16 cellular contexts compared by ENCODE assay signal in the genomic region with DNA sequence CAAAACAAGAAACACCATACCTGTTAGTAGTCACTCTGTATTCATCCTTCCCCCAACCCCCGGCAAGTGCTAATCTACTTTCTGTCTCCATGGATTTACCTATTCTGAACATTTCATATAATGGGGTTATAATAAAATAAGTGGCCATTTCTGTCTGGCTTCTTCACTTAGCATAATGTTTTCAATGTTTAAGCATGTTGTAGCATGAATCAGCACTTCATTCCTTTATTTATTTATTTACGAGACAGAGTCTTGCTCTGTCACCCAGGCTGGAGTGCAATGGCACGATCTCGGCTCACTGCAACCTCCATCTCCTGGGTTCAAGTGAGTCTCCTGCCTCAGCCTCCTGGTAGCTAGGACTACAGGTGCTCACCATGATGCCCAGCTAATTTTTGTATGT.
DNase-seq lines count a peak whose midpoint lies in the region; ATAC-seq, FAIRE-seq and TF ChIP-seq lines count a peak whose summit lies in the region.
"Had no signal": no experiment of that assay in that cellular context is flagged by ENCODE, and none has a peak within 500 bp of the region (broad histone marks: within the 10 kb centered on the region; RNA-seq: fewer than 3 reads in every experiment).

No MANE protein-coding gene starts in this region.

- TF ChIP-seq POLR2A in IMR-90 (IDR thresholded peaks at IDR 0.05; ENCODE audit: low read depth, low read length) = no peak
- TF ChIP-seq POLR2A in endothelial cell of umbilical vein (IDR thresholded peaks at IDR 0.05; ENCODE audit: low read depth, low read length) = no peak

- H3K18ac ChIP-seq in IMR-90 (ENCODE audit: low read depth, low read length) = no peak overlapping the region

- no peak overlapping the region for H2BK5ac ChIP-seq in IMR-90 (ENCODE audit: low read depth, low read length, poor library complexity, severe bottlenecking)

- DNase-seq in IMR-90 = no peak
- DNase-seq in bronchial epithelial cell (ENCODE audit: low read depth) = peak; percentile 29
- no peak for DNase-seq in endothelial cell of umbilical vein (ENCODE audit: low read depth, low spot score)
- no peak for DNase-seq in NCI-H1105 treated with DMSO at 0.1 percent for 48 hours (lab: John Stamatoyannopoulos, UW)
- no peak for DNase-seq in ACHN
- DNase-seq: CD4-positive, alpha-beta memory T cell; DMS153; DMS79; GDM1; GOT3; H7 had no signal

- TF ChIP-seq RAD21 in IMR-90 (IDR thresholded peaks at IDR 0.05; ENCODE audit: low read length) = no peak

- no peak overlapping the region for H4K5ac ChIP-seq in IMR-90 (ENCODE audit: low read depth, low read length)

- TF ChIP-seq CTCF in IMR-90 (conservative IDR thresholded peaks at IDR 0.05; ENCODE audit: low read depth, low read length) = no peak
- no peak for TF ChIP-seq CTCF in bronchial epithelial cell (IDR thresholded peaks at IDR 0.05; ENCODE audit: insufficient read depth, low read length, severe bottlenecking)
- TF ChIP-seq CTCF in endothelial cell of umbilical vein (IDR thresholded peaks at IDR 0.05; ENCODE audit: extremely low read depth in 1 of 2, insufficient read depth in 1 of 2, low read depth in 1 of 2, low read length in 2 of 2) = no peak

- BruUV-seq in IMR-90 (replicated peaks; lab: Mats Ljungman, UMichigan) (no TSS peak), endothelial cell of umbilical vein (replicated peaks; lab: Mats Ljungman, UMichigan) (no TSS peak)

- in situ Hi-C loops in IMR-90 (cut with MboI; ENCODE audit: low sequenced_read_pairs) = no loop called here
- in situ Hi-C loops in ACHN (cut with HindIII; ENCODE audit: low pct_ligation_motif_present, low pct_unique_long_range_greater_than_20kb, low sequenced_read_pairs) = loop anchor here (25.0 kb wide), 1 partner anchor 93 kb away; a partner anchor contains a TSS

- no peaks in the 10 kb centered on the region for H3K79me2 ChIP-seq in endothelial cell of umbilical vein (ENCODE audit: control insufficient read depth, insufficient read depth, low read length)

- H4K8ac ChIP-seq in IMR-90 (ENCODE audit: low read depth in 2 of 2, low read length in 2 of 2) = no peak overlapping the region

- H3K9me1 ChIP-seq in IMR-90 (ENCODE audit: insufficient read depth, low read length) = peaks cover 3% of the 10 kb centered on the region; the same call in 1 of the 2 replicates
- H3K9me1 ChIP-seq in endothelial cell of umbilical vein (replicated peaks; ENCODE audit: control insufficient read depth, extremely low read depth, insufficient read depth, low read length) = no peaks in the 10 kb centered on the region

- no peak overlapping the region for H3K9ac ChIP-seq in IMR-90 (ENCODE audit: low read depth, low read length)
- H3K9ac ChIP-seq in endothelial cell of umbilical vein (replicated peaks; ENCODE audit: extremely low read depth, insufficient read depth, low read length) = no peak overlapping the region
- H3K9ac ChIP-seq: BLaER1 had no signal

- H3K4me3 ChIP-seq in IMR-90 (ENCODE audit: insufficient read depth, low read depth, low read length) = no peak overlapping the region
- H3K4me3 ChIP-seq in bronchial epithelial cell (ENCODE audit: low read depth, low read length) = no peak overlapping the region
- no peak overlapping the region for H3K4me3 ChIP-seq in endothelial cell of umbilical vein (replicated peaks in 1 of 3; ENCODE audit: insufficient read depth in 1 of 3, low read depth in 1 of 3, low read length in 3 of 3)
- H3K4me3 ChIP-seq: BLaER1 had no signal

- H2AK9ac ChIP-seq in IMR-90 (replicated peaks; ENCODE audit: low read depth, low read length, poor library complexity) = no peak overlapping the region

- no peak overlapping the region for H2AFZ ChIP-seq in IMR-90 (replicated peaks; ENCODE audit: low read length, poor library complexity)
- no peak overlapping the region for H2AFZ ChIP-seq in endothelial cell of umbilical vein (ENCODE audit: low read depth, low read length)

- H3K4ac ChIP-seq in IMR-90 (ENCODE audit: low read depth, low read length) = no peak overlapping the region

- no peaks in the 10 kb centered on the region for H3K36me3 ChIP-seq in IMR-90 (ENCODE audit: control insufficient read depth, insufficient read depth, low read length)
- H3K36me3 ChIP-seq in bronchial epithelial cell (ENCODE audit: control insufficient read depth, insufficient read depth, low read length) = no peaks in the 10 kb centered on the region
- H3K36me3 ChIP-seq in endothelial cell of umbilical vein (ENCODE audit: control insufficient read depth in 2 of 2, extremely low read depth in 1 of 2, insufficient read depth in 2 of 2, low read length in 2 of 2) = no peaks in the 10 kb centered on the region
- H3K36me3 ChIP-seq: BLaER1 had no signal

- dilution Hi-C loops in IMR-90 (cut with HindIII; ENCODE audit: low sequenced_read_pairs, unreplicated experiment) = no loop called here
- dilution Hi-C loops in endothelial cell of umbilical vein (cut with MboI; ENCODE audit: extremely low pct_ligation_motif_present, low sequenced_read_pairs) = no loop called here

- H4K20me1 ChIP-seq in IMR-90 (ENCODE audit: insufficient read depth, low read length) = no peaks in the 10 kb centered on the region
- no peaks in the 10 kb centered on the region for H4K20me1 ChIP-seq in endothelial cell of umbilical vein (replicated peaks; ENCODE audit: control insufficient read depth, extremely low read depth, insufficient read depth, low read length)
- H4K20me1 ChIP-seq: BLaER1 had no signal

- peak overlapping the region; percentile 39; the same call in 1 of the 2 replicates for H2AK5ac ChIP-seq in IMR-90 (ENCODE audit: low read depth, low read length)

- no peak overlapping the region for H2BK120ac ChIP-seq in IMR-90 (ENCODE audit: low read depth, low read length)

- no peak for FAIRE-seq in bronchial epithelial cell (lab: Jason Lieb, UNC)
- no peak for FAIRE-seq in endothelial cell of umbilical vein (lab: Jason Lieb, UNC)
- FAIRE-seq: A204.1, GM12892 had no signal

- WGBS in IMR-90 (ENCODE audit: extremely low coverage in 2 of 2, insufficient read length in 1 of 2), 2 experiments = 92% methylated on average over 2 of the region's 4 CpGs; no CpG with 5 or more reads in 1 of the 2 experiments

- intact Hi-C loops in IMR-90 (cut with micrococcal nuclease) = no loop called here
- intact Hi-C loops in endothelial cell of umbilical vein (cut with micrococcal nuclease) = no loop called here

- H3K27me3 ChIP-seq in IMR-90 (ENCODE audit: control insufficient read depth, insufficient read depth, low read length) (no peaks in the 10 kb centered on the region), bronchial epithelial cell (ENCODE audit: control insufficient read depth, insufficient read depth, low read length) (no peaks in the 10 kb centered on the region), endothelial cell of umbilical vein (ENCODE audit: control insufficient read depth in 2 of 2, insufficient read depth in 2 of 2, low read length in 2 of 2) (no peaks in the 10 kb centered on the region)
- H3K27me3 ChIP-seq: BLaER1 had no signal

- no peak overlapping the region for H3K14ac ChIP-seq in IMR-90 (replicated peaks; ENCODE audit: low read depth, low read length)

- H3K27ac ChIP-seq in IMR-90 (ENCODE audit: insufficient read depth, low read length) (no peak overlapping the region), endothelial cell of umbilical vein (ENCODE audit: insufficient read depth, low read depth, low read length) (peak overlapping the region; percentile 6)
- H3K27ac ChIP-seq: BLaER1 had no signal

- H4K91ac ChIP-seq in IMR-90 (ENCODE audit: insufficient read depth, low read depth, low read length) = no peak overlapping the region

- H3K9me3 ChIP-seq in IMR-90 (ENCODE audit: control insufficient read depth, insufficient read depth, low read length) = no peaks in the 10 kb centered on the region
- no peaks in the 10 kb centered on the region for H3K9me3 ChIP-seq in endothelial cell of umbilical vein (replicated peaks; ENCODE audit: control insufficient read depth, insufficient read depth, low read length)

- no peak overlapping the region for H3K4me2 ChIP-seq in IMR-90 (ENCODE audit: low read depth, low read length)
- no peak overlapping the region for H3K4me2 ChIP-seq in endothelial cell of umbilical vein (ENCODE audit: insufficient read depth, low read length)
- H3K4me2 ChIP-seq: BLaER1 had no signal

- no peak overlapping the region for H3K56ac ChIP-seq in IMR-90 (ENCODE audit: extremely low read depth, insufficient read depth, low read length)

- H2BK15ac ChIP-seq in IMR-90 (ENCODE audit: low read depth, low read length) = no peak overlapping the region

- no peak overlapping the region for H3K23ac ChIP-seq in IMR-90 (ENCODE audit: low read depth, low read length)

- H3K79me1 ChIP-seq in IMR-90 (ENCODE audit: low read depth in 1 of 2, low read length in 2 of 2) = peaks cover 4 to 5% of the 10 kb centered on the region in 2 experiments; a peak in 2 of 4 replicates

- no peaks in the 10 kb centered on the region for H3K4me1 ChIP-seq in IMR-90 (ENCODE audit: control insufficient read depth, insufficient read depth, low read length)
- H3K4me1 ChIP-seq in endothelial cell of umbilical vein (ENCODE audit: control insufficient read depth, extremely low read depth, insufficient read depth, low read length) = peaks cover 17% of the 10 kb centered on the region

- ATAC-seq in IMR-90 (ENCODE audit: low read depth) = no peak
- no peak for ATAC-seq in HG02588 (IDR thresholded peaks at IDR 0.05; ENCODE audit: unreplicated experiment)
- ATAC-seq in GM18502 (IDR thresholded peaks at IDR 0.05; ENCODE audit: poor library complexity, unreplicated experiment) = no peak

- CTCF ChIA-PET in IMR-90 (lab: Yijun Ruan, JAX) = no interaction called here
- CTCF ChIA-PET in endothelial cell of umbilical vein (lab: Charles Lee) = no interaction called here

- POLR2A ChIA-PET in IMR-90 (lab: Charles Lee; ENCODE audit: unreplicated experiment) (no interaction called here), endothelial cell of umbilical vein (lab: Charles Lee) (no interaction called here)

- H2BK20ac ChIP-seq in IMR-90 (ENCODE audit: low read depth, low read length) = no peak overlapping the region

TF ChIP-seq in endothelial cell of umbilical vein, 7 proteins besides CTCF, POLR2A, EP300 and RAD21:
- TF ChIP-seq EZH2 (IDR thresholded peaks at IDR 0.05; ENCODE audit: borderline replicate concordance, low read depth, low read length, severe bottlenecking) (no peak), POLR2AphosphoS5 (IDR thresholded peaks at IDR 0.05; ENCODE audit: insufficient read depth, low read depth, low read length) (no peak), GATA2 (IDR thresholded peaks at IDR 0.05; ENCODE audit: insufficient read depth, insufficient read length, low read depth, low read length) (no peak), MYC (IDR thresholded peaks at IDR 0.05; ENCODE audit: low read depth, low read length) (no peak), FOS (IDR thresholded peaks at IDR 0.05; ENCODE audit: borderline replicate concordance, insufficient read depth, low read length) (no peak), JUN (IDR thresholded peaks at IDR 0.05; ENCODE audit: borderline replicate concordance, insufficient read depth, insufficient read length, low read depth) (no peak)
- TF ChIP-seq, protein P1, sequence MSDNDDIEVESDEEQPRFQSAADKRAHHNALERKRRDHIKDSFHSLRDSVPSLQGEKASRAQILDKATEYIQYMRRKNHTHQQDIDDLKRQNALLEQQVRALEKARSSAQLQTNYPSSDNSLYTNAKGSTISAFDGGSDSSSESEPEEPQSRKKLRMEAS (IDR thresholded peaks at IDR 0.05; ENCODE audit: insufficient read depth, insufficient read length) = no peak
